ENCODE assay signal across 8 cellular contexts in the genomic region with DNA sequence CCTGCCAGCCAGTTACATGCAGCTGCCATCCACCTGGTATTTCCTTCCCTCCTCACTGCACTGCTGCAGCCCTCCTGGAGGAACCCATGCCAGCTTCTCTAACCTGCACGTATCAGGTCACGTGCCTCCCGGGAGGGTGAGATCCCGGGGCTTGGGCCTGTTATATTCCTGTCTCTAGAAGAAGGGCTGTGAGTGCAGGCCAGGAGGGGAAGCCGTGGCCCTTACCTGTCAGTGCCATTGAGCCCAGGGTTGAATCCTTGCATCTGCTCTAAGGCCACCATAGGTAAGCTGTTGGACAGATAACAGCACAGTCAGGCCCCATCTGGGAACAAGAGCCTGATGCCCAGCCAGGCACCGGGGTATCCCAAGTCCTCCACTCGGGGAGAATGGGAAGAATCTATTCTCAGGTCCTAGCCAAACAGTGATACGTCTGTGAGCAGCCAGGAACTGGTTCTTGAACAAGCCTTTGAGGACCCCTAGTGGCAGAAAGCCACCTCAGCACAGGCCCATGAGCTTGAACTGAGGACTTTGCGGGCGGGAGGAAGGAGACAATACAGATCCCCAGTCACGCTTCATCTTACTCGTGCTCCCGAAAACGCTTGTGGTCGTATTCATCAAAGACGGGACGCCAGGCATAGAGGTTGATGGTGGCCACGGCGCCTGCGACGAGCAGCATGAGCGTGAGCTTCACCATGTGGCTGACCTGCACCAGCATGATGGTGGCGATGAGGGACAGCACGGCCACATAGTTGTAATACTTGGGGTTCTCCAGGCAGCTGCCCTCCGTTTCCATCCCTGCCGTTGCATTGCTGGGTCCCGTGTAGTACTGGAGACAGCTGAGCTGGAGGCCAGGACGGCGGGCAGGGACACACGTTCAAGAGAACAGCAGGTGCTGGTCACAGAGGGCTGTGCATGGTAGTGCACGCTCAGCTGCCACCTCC. TPM values are rescaled to one million over a fixed set of nuclear protein-coding genes. Genes with fewer than 3 reads are reported as not detected.
DNase-seq lines count a peak whose midpoint lies in the region; ATAC-seq and TF ChIP-seq lines count a peak whose summit lies in the region.

No MANE protein-coding gene starts in this region.

- DNase-seq in DMS114 treated with DMSO at 0.1 percent for 48 hours (lab: John Stamatoyannopoulos, UW; ENCODE audit: unreplicated experiment) (peak; percentile 66), MG63 (peak; percentile 63), SJSA1 (ENCODE audit: low read depth in 1 of 2, low spot score in 2 of 2) (peak; percentile 66 to 83), germinal center (ENCODE audit: low spot score) (peak; percentile 86), ovary (peak; percentile 78 to 89 (median 83)), tibial nerve (ENCODE audit: low spot score in 2 of 2) (peak; percentile 63 to 86)
- DNase-seq in activated naive CD4-positive, alpha-beta T cell (lab: John Stamatoyannopoulos, UW): peak; percentile 19 to 56 (median 42)

- ATAC-seq in GM21619 (IDR thresholded peaks at IDR 0.05; ENCODE audit: unreplicated experiment): peak; percentile 68

- TF ChIP-seq EP300 in ovary (IDR thresholded peaks at IDR 0.05) (no peak), tibial nerve (IDR thresholded peaks at IDR 0.05) (peak in 1 of 2 donors; percentile 8)

- no peaks in the 10 kb centered on the region for H3K27me3 ChIP-seq in MG63
- H3K27me3 ChIP-seq in SJSA1 (replicated peaks): no peaks in the 10 kb centered on the region
- no peaks in the 10 kb centered on the region for H3K27me3 ChIP-seq in ovary
- H3K27me3 ChIP-seq in tibial nerve: no peaks in the 10 kb centered on the region

- H3K4me1 ChIP-seq in SJSA1 (replicated peaks) (peaks cover 7% of the 10 kb centered on the region), ovary (ENCODE audit: insufficient read depth) (no peaks in the 10 kb centered on the region), tibial nerve (peaks cover 0 to 18% (median 2%) of the 10 kb centered on the region in 4 donors)

- H3K4me3 ChIP-seq in MG63: no peak overlapping the region
- no peak overlapping the region for H3K4me3 ChIP-seq in SJSA1
- H3K4me3 ChIP-seq in ovary: no peak overlapping the region
- H3K4me3 ChIP-seq in tibial nerve: no peak overlapping the region

- H3K36me3 ChIP-seq in MG63 (peaks cover 15% of the 10 kb centered on the region), SJSA1 (peaks cover 37% of the 10 kb centered on the region), ovary (no peaks in the 10 kb centered on the region), tibial nerve (peaks cover 3 to 72% (median 8%) of the 10 kb centered on the region in 3 donors)

- H3K27ac ChIP-seq in SJSA1 (no peak overlapping the region), ovary (no peak overlapping the region), tibial nerve (peak overlapping the region in 1 of 4 donors; percentile 41)

- intact Hi-C loops in ovary (cut with DNase I): loop anchor here (2.0 to 10.0 kb wide), 5 partner anchors 307 to 420 kb away; no protein-coding TSS in a partner anchor

- no peak for TF ChIP-seq POLR2A in ovary (IDR thresholded peaks at IDR 0.05)
- TF ChIP-seq POLR2A in tibial nerve (IDR thresholded peaks at IDR 0.05): no peak

- TF ChIP-seq CTCF in ovary (IDR thresholded peaks at IDR 0.05) (peak; percentile 81 to 85 (median 83)), tibial nerve (IDR thresholded peaks at IDR 0.05) (peak; percentile 86 to 91 (median 89))

- no peaks in the 10 kb centered on the region for H3K9me3 ChIP-seq in MG63
- no peaks in the 10 kb centered on the region for H3K9me3 ChIP-seq in SJSA1 (replicated peaks)
- H3K9me3 ChIP-seq in ovary: no peaks in the 10 kb centered on the region
- H3K9me3 ChIP-seq in tibial nerve: no peaks in the 10 kb centered on the region

- WGBS in ovary, 3 donors: 29 to 35% (median 30%) methylated on average over 31 of the region's 31 CpGs
- WGBS in tibial nerve, 2 donors: 32 to 64% methylated on average over 14 to 31 of the region's 31 CpGs

RNA-seq across cellular contexts. Expression of a gene that starts 34.4 kb away (rescaled TPM):
- 18.3 and 25.5 TPM in 2 replicates for total RNA-seq in MG63 (2014; rRNA removed; shearing (Covaris generic); ENCODE audit: low replicate concordance)
- total RNA-seq in SJSA1 (2014; rRNA removed; shearing (Covaris generic)): 37.4 and 44.3 TPM in 2 replicates
- total RNA-seq in ovary (1 to 10 TPM; 1.0 to 3.9 (median 2.4) TPM), tibial nerve (1 to 10 TPM; 2.4 to 3.6 (median 2.7) TPM)
- polyA plus RNA-seq in ovary: 1 to 10 TPM; 1.7 to 4.7 TPM

RNA-seq across cellular contexts. Expression of a gene that starts 34.4 kb away (rescaled TPM):
- total RNA-seq in MG63 (2014; rRNA removed; shearing (Covaris generic); ENCODE audit: low replicate concordance): 28.6 and 32.1 TPM in 2 replicates
- 14.8 and 51.0 TPM in 2 replicates for total RNA-seq in SJSA1 (2014; rRNA removed; shearing (Covaris generic))
- total RNA-seq in ovary: 10 to 100 TPM; 14.9 to 68.1 (median 21.1) TPM
- polyA plus RNA-seq in ovary: 10 to 100 TPM; 21.0 to 57.8 TPM
- total RNA-seq in tibial nerve: 10 to 100 TPM in 3 of 4 donors, 1 to 10 TPM in 1; 8.4 to 19.7 (median 14.4) TPM
